Comparison of ENCODE assay signal across 8 cellular contexts in the genomic region with DNA sequence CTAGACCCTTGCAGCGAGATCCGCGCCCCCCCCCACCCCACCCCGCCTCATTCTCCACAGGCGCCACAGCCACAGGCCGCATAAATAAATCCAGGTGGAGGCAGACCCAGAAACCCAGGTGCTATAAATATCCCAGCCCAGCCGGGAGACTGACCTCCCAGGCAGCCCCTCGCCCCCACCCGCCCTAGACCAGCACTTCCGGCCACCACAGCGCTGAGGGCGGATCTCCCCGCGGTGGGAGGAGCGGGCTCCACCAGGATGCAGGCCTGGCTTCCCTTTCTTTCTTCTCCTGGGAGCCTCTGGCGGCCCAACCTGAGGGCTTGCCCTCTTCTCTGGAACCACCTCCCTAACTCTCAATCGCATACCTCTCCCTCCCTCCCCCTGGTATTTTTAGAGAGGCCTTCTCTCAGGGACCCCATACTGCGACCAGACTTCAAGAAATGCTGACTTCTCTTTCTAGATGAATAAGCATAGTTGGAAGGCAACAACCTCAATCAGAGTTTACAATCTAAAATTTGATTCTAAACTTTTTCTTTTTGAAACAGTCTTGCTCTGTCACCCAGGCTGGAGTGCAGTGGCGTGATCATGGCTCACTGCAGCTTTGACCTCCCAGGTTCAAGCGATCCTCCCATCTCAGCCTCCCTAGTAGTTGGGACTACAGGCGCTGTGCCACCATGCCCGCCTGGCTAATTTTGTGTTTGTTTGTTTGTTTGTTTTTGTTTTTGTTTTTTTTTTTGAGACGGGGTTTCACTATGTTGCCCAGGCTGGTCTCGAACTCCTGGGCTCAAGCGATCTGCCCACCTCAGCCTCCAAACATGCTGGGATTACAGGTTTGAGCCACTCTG. TPM values are rescaled to one million over a fixed set of nuclear protein-coding genes. Genes with fewer than 3 reads are reported as not detected.
A peak's percentile ranks its signal among the peaks of the same experiment; 100 is the strongest.
DNase-seq lines count a peak whose midpoint lies in the region; ATAC-seq, FAIRE-seq and TF ChIP-seq lines count a peak whose summit lies in the region.

No MANE protein-coding gene starts in this region.

- TF ChIP-seq EP300 in SK-N-SH (IDR thresholded peaks at IDR 0.05; ENCODE audit: borderline replicate concordance in 1 of 2, low read depth in 1 of 2, low read length in 1 of 2) (no peak), HepG2 (IDR thresholded peaks at IDR 0.05; ENCODE audit: low read depth in 2 of 2, low read length in 2 of 2) (no peak), HepG2 (CRISPR knock-in tag; IDR thresholded peaks at IDR 0.05; ENCODE audit: borderline replicate concordance) (no peak), suprapubic skin (IDR thresholded peaks at IDR 0.05) (no peak)

- WGBS in SK-N-SH (ENCODE audit: low lambda C conversion rate): 94% methylated on average over 25 of the region's 25 CpGs
- WGBS in HepG2 (ENCODE audit: low lambda C conversion rate): 95% methylated on average over 23 of the region's 25 CpGs
- WGBS in suprapubic skin: 74% methylated on average over 10 of the region's 25 CpGs

- no peak for TF ChIP-seq CTCF in SK-N-SH (IDR thresholded peaks at IDR 0.05)
- 0 out of 2 replicates have a peak, but pooled peaks have one; percentile 11 for TF ChIP-seq CTCF in KMS-11 (conservative IDR thresholded peaks at IDR 0.05; ENCODE audit: low read depth, low read length)
- no peak for TF ChIP-seq CTCF in brain microvascular endothelial cell (IDR thresholded peaks at IDR 0.05; ENCODE audit: low read depth, low read length, missing control alignments)
- TF ChIP-seq CTCF in HepG2 (CRISPR knock-in tag; IDR thresholded peaks at IDR 0.05): no peak
- no peak for TF ChIP-seq CTCF in suprapubic skin (IDR thresholded peaks at IDR 0.05)

- H2AFZ ChIP-seq in SK-N-SH (ENCODE audit: low read depth) (no peak overlapping the region), KMS-11 (ENCODE audit: low read depth) (peak overlapping the region; percentile 31; the same call in 1 of the 2 replicates), HepG2 (ENCODE audit: low read length) (no peak overlapping the region)

- H3K4me3 ChIP-seq in SK-N-SH (ENCODE audit: low read depth in 2 of 2, low read length in 1 of 2): no peak overlapping the region
- no peak overlapping the region for H3K4me3 ChIP-seq in KMS-11 (IDR thresholded peaks at IDR 0.05; ENCODE audit: insufficient read depth, low read depth, low read length)
- peak overlapping the region; percentile 26 for H3K4me3 ChIP-seq in brain microvascular endothelial cell (ENCODE audit: low read depth, low read length)
- no peak overlapping the region for H3K4me3 ChIP-seq in HepG2 (replicated peaks in 1 of 3; ENCODE audit: insufficient read depth in 1 of 3, low read depth in 2 of 3, low read length in 3 of 3)
- peak overlapping the region; percentile 56 for H3K4me3 ChIP-seq in suprapubic skin

- in situ Hi-C loops in brain microvascular endothelial cell (cut with HindIII; ENCODE audit: low pct_ligation_motif_present, low sequenced_read_pairs) (loop anchor here (25.0 kb wide), 1 partner anchor 209 kb away; no protein-coding TSS in a partner anchor), HepG2 (cut with HindIII; ENCODE audit: extremely low pct_ligation_motif_present, low pct_unique_long_range_greater_than_20kb) (no loop called here)

- TF ChIP-seq RAD21 in SK-N-SH (IDR thresholded peaks at IDR 0.05; ENCODE audit: low read length) (no peak), HepG2 (CRISPR knock-in tag; IDR thresholded peaks at IDR 0.05) (no peak)

- intact Hi-C loops in HepG2 (cut with micrococcal nuclease; ENCODE audit: unreplicated experiment): no loop called here

- H3K9me3 ChIP-seq in SK-N-SH (no peaks in the 10 kb centered on the region), HepG2 (ENCODE audit: low read length) (peaks cover 8% of the 10 kb centered on the region; the same call in 1 of the 2 replicates), suprapubic skin (no peaks in the 10 kb centered on the region)

- H3K4me2 ChIP-seq in SK-N-SH: no peak overlapping the region
- H3K4me2 ChIP-seq in KMS-11: peak overlapping the region; percentile 93
- H3K4me2 ChIP-seq in HepG2 (ENCODE audit: low read depth, low read length): no peak overlapping the region

- no peak for FAIRE-seq in HepG2 (lab: Jason Lieb, UNC)

- H3K27ac ChIP-seq in SK-N-SH (ENCODE audit: low read depth in 2 of 2, low read length in 1 of 2): no peak overlapping the region
- peak overlapping the region; percentile 99 for H3K27ac ChIP-seq in KMS-11
- peak overlapping the region; percentile 92 for H3K27ac ChIP-seq in brain microvascular endothelial cell
- H3K27ac ChIP-seq in HepG2 (ENCODE audit: extremely low read length, insufficient read depth, low read length): peak overlapping the region; percentile 76
- peak overlapping the region; percentile 65 for H3K27ac ChIP-seq in suprapubic skin

- H3K36me3 ChIP-seq in SK-N-SH (replicated peaks in 1 of 2; ENCODE audit: control insufficient read depth in 1 of 2, insufficient read depth in 2 of 2, low read length in 1 of 2) (no peaks in the 10 kb centered on the region), KMS-11 (ENCODE audit: insufficient read depth) (no peaks in the 10 kb centered on the region), brain microvascular endothelial cell (replicated peaks) (no peaks in the 10 kb centered on the region), HepG2 (replicated peaks in 1 of 2; ENCODE audit: control insufficient read depth in 1 of 2, insufficient read depth in 2 of 2, low read length in 2 of 2) (no peaks in the 10 kb centered on the region), suprapubic skin (no peaks in the 10 kb centered on the region)

- POLR2A ChIA-PET in SK-N-SH (lab: Yijun Ruan, JAX) (no interaction called here), HepG2 (lab: Yijun Ruan, JAX) (no interaction called here)

- H3K9ac ChIP-seq in SK-N-SH (no peak overlapping the region), KMS-11 (peak overlapping the region; percentile 90), HepG2 (ENCODE audit: insufficient read depth, low read depth, low read length) (no peak overlapping the region)

- ATAC-seq in SK-N-SH treated with all-trans-retinoic acid at 6 μM for 48 hours (no peak), HepG2 (no peak)

- H3F3A ChIP-seq in SK-N-SH (replicated peaks; ENCODE audit: insufficient read depth): no peaks in the 10 kb centered on the region

- no TSS peak for BruUV-seq in HepG2 (replicated peaks; lab: Mats Ljungman, UMichigan)

- DNase-seq in SK-N-SH (peak; percentile 52), brain microvascular endothelial cell (peak; percentile 45), HepG2 (ENCODE audit: low spot score) (no peak), suprapubic skin (ENCODE audit: low spot score in 2 of 2) (no peak), SKM-1 treated with dmso at 0.1 percent for 144 hours (lab: John Stamatoyannopoulos, UW; ENCODE audit: unreplicated experiment) (no peak), NCI-H748 (lab: John Stamatoyannopoulos, UW; ENCODE audit: unreplicated experiment) (no peak)

- no peaks in the 10 kb centered on the region for H3K9me2 ChIP-seq in SK-N-SH

- H3K27me3 ChIP-seq in SK-N-SH (ENCODE audit: insufficient read depth) (no peaks in the 10 kb centered on the region), KMS-11 (ENCODE audit: insufficient read depth, low read depth) (no peaks in the 10 kb centered on the region), brain microvascular endothelial cell (replicated peaks) (no peaks in the 10 kb centered on the region), HepG2 (ENCODE audit: control insufficient read depth in 1 of 2, insufficient read depth in 2 of 2, low read length in 2 of 2) (no peaks in the 10 kb centered on the region), suprapubic skin (no peaks in the 10 kb centered on the region)

- CTCF ChIA-PET in SK-N-SH (lab: Yijun Ruan, JAX): no interaction called here
- CTCF ChIA-PET in HepG2 (lab: Yijun Ruan, JAX; ENCODE audit: low intra/inter-chr PET ratio, low total read pairs): no interaction called here

- peaks cover 3 to 10% of the 10 kb centered on the region in 2 experiments; a peak in 2 of 4 replicates for H3K4me1 ChIP-seq in SK-N-SH (ENCODE audit: control insufficient read depth in 1 of 2, insufficient read depth in 2 of 2, low read depth in 1 of 2, low read length in 1 of 2)
- H3K4me1 ChIP-seq in KMS-11 (ENCODE audit: low read depth, poor library complexity, severe bottlenecking): peaks cover 83% of the 10 kb centered on the region
- H3K4me1 ChIP-seq in HepG2 (ENCODE audit: insufficient read depth, low read length): peaks cover 82% of the 10 kb centered on the region
- H3K4me1 ChIP-seq in suprapubic skin: peaks cover 40% of the 10 kb centered on the region

- no peak for TF ChIP-seq POLR2A in HepG2 (IDR thresholded peaks at IDR 0.05; ENCODE audit: insufficient read depth in 1 of 2, low read depth in 2 of 2, low read length in 2 of 2)
- no peak for TF ChIP-seq POLR2A in suprapubic skin (IDR thresholded peaks at IDR 0.05)

- no peaks in the 10 kb centered on the region for H3K79me2 ChIP-seq in SK-N-SH (ENCODE audit: insufficient read depth)
- peaks cover 2% of the 10 kb centered on the region; the same call in 1 of the 2 replicates for H3K79me2 ChIP-seq in KMS-11 (ENCODE audit: insufficient read depth, low read depth)
- peaks cover 13% of the 10 kb centered on the region for H3K79me2 ChIP-seq in HepG2 (ENCODE audit: insufficient read depth, low read length)

- H4K20me1 ChIP-seq in SK-N-SH (ENCODE audit: insufficient read depth) (no peaks in the 10 kb centered on the region), KMS-11 (ENCODE audit: insufficient read depth) (no peaks in the 10 kb centered on the region), HepG2 (ENCODE audit: insufficient read depth, low read length) (no peaks in the 10 kb centered on the region)

RNA-seq across cellular contexts. Expression of gene PKDCC, which starts 55.0 kb away (rescaled TPM):
- polyA plus RNA-seq in SK-N-SH (2012; rRNA removed): 16.0 and 19.5 TPM in 2 replicates
- polyA plus RNA-seq in SK-N-SH (2012; cell fraction: cytosol; rRNA removed): 6.9 and 10.5 TPM in 2 replicates
- polyA plus RNA-seq in SK-N-SH (2012; cell fraction: nucleus; rRNA removed): 57.7 and 96.1 TPM in 2 replicates
- total RNA-seq in HepG2 (2016; rRNA removed; fragmentation: Illumina TruSeq; extraction: Trizol): 28.5 and 52.6 TPM in 2 replicates
- total RNA-seq in HepG2 (2016; cell fraction: cytosol; rRNA removed; fragmentation: Illumina TruSeq; extraction: Trizol; ENCODE audit: low read depth): 29.8 and 32.7 TPM in 2 replicates
- total RNA-seq in HepG2 (2016; cell fraction: insoluble cytoplasmic fraction; rRNA removed; fragmentation: Illumina TruSeq; extraction: Trizol): 26.0 and 48.3 TPM in 2 replicates
- 54.4 and 56.9 TPM in 2 replicates for total RNA-seq in HepG2 (2016; cell fraction: membrane; rRNA removed; fragmentation: Illumina TruSeq; extraction: Trizol)
- total RNA-seq in HepG2 (2016; cell fraction: nucleus; rRNA removed; fragmentation: Illumina TruSeq; extraction: Trizol): 54.4 and 55.1 TPM in 2 replicates
- polyA plus RNA-seq in HepG2 (2011; rRNA removed): 58.8 and 61.3 TPM in 2 replicates
- polyA plus RNA-seq in HepG2 (2011; cell fraction: cytosol; rRNA removed): 38.5 and 60.7 TPM in 2 replicates
- 143 and 171 TPM in 2 replicates for polyA plus RNA-seq in HepG2 (2011; cell fraction: nucleus; rRNA removed)
- polyA plus RNA-seq in HepG2 (2012): 40.4 and 41.4 TPM in 2 replicates
- polyA plus RNA-seq in HepG2 (2016; cell fraction: cytosol; fragmentation: Illumina TruSeq; extraction: Trizol; ENCODE audit: low read depth): 17.4 and 18.8 TPM in 2 replicates
- polyA plus RNA-seq in HepG2 (2016; cell fraction: insoluble cytoplasmic fraction; fragmentation: Illumina TruSeq; extraction: Trizol; ENCODE audit: low read depth): 22.6 and 27.6 TPM in 2 replicates
- polyA plus RNA-seq in HepG2 (2016; cell fraction: membrane; fragmentation: Illumina TruSeq; extraction: Trizol; ENCODE audit: low read depth): 33.9 and 35.9 TPM in 2 replicates
- 102 and 113 TPM in 2 replicates for polyA plus RNA-seq in HepG2 (2016; cell fraction: nucleus; fragmentation: Illumina TruSeq; extraction: Trizol; ENCODE audit: insufficient read depth, low read depth)
- polyA minus RNA-seq in HepG2 (2011; rRNA and poly(A)+ RNA removed; ENCODE audit: low replicate concordance): 71.1 and 76.2 TPM in 2 replicates
- polyA minus RNA-seq in HepG2 (2011; cell fraction: cytosol; rRNA and poly(A)+ RNA removed): 18.8 and 24.4 TPM in 2 replicates
- polyA minus RNA-seq in HepG2 (2011; cell fraction: nucleus; rRNA and poly(A)+ RNA removed): 23.2 and 26.8 TPM in 2 replicates
- 1 to 10 TPM; 2.5 to 8.5 (median 6.2) TPM for total RNA-seq in suprapubic skin

Comparison
In these comparisons a context has a peak if more than half of its experiments do, and no peak if none do; other contexts are left out.
1. DNase-seq: peak in SK-N-SH (single experiment) and brain microvascular endothelial cell (single experiment); none in HepG2 (single experiment), suprapubic skin (0 of 2), SKM-1 treated with dmso at 0.1 percent for 144 hours (single experiment) and NCI-H748 (single experiment).
2. H3K27ac ChIP-seq: peak in KMS-11 (single experiment), brain microvascular endothelial cell (single experiment), HepG2 (single experiment) and suprapubic skin (single experiment); none in SK-N-SH (0 of 2).
3. H3K4me3 ChIP-seq: peak in brain microvascular endothelial cell (single experiment) and suprapubic skin (single experiment); none in SK-N-SH (0 of 2), KMS-11 (single experiment) and HepG2 (0 of 3).